ENCODE assay signal across 1 cellular context in genomic region chr16:77066896-77067496, GRCh38.
TF ChIP-seq lines count a peak whose summit lies in the region.

No MANE protein-coding gene starts in this region.

TF ChIP-seq in GM23338, 12 proteins besides CTCF, POLR2A, EP300 and RAD21 (continued from another document):
- no peak for TF ChIP-seq ZNF462 (CRISPR knock-in tag; IDR thresholded peaks at IDR 0.05)
- no peak for TF ChIP-seq CREB1 (CRISPR knock-in tag; IDR thresholded peaks at IDR 0.05; ENCODE audit: low read depth)
- TF ChIP-seq EZH2 (IDR thresholded peaks at IDR 0.05; ENCODE audit: low read depth, unreplicated experiment), result no peak
- TF ChIP-seq NANOG (IDR thresholded peaks at IDR 0.05; ENCODE audit: borderline replicate concordance), result no peak
- no peak for TF ChIP-seq ZNF114 (CRISPR knock-in tag; IDR thresholded peaks at IDR 0.05)
- no peak for TF ChIP-seq ETS1 (IDR thresholded peaks at IDR 0.05)
- TF ChIP-seq POLR2AphosphoS5 (IDR thresholded peaks at IDR 0.05; ENCODE audit: low read depth), result no peak
- no peak for TF ChIP-seq ZNF331 (CRISPR knock-in tag; IDR thresholded peaks at IDR 0.05; ENCODE audit: low read depth)
- TF ChIP-seq STAT1 (IDR thresholded peaks at IDR 0.05; ENCODE audit: unreplicated experiment), result no peak
- no peak for TF ChIP-seq EZH2phosphoT487 (IDR thresholded peaks at IDR 0.05; ENCODE audit: unreplicated experiment)
